8 cellular contexts compared by ENCODE assay signal in the genomic region with DNA sequence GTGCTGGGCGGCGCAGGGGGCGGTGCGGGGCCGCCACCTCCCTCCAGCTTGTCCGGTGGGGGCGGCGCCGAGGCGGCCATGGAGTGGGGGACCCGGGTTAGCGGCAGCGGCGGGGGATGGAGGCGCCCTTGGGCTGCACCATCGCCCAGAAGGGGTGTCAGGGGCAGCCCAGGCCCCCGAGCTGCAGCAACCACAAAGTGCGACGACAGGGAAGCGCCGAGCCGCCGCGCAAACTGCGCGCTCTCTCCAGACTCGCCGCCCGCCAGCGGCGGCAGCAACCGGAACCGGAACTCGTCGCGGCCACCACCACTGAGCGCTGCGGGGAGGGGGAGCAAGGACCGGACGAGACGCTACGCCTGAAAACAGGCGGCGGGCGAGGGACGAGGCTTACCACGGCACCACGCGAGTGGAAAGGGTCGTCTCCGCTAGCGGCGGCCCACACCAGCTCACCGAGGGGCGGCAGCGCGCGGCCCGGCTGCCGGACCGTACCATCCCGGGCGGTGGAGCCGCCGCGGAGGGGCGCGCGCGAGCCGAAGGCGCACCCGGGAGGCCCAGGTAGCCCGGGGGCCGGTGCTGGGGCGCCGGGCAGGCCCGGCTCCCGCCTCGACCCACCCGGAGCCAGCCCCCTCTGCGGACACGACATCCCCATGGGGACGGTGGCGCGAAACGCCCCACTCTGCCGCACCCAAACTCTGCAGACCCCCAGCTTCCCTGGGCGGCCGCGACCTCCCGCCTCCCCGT. TPM values are rescaled to one million over a fixed set of nuclear protein-coding genes. Genes with fewer than 3 reads are reported as not detected.
A peak's percentile ranks its signal among the peaks of the same experiment; 100 is the strongest.
DNase-seq lines count a peak whose midpoint lies in the region; ATAC-seq and TF ChIP-seq lines count a peak whose summit lies in the region.

A gene with protein sequence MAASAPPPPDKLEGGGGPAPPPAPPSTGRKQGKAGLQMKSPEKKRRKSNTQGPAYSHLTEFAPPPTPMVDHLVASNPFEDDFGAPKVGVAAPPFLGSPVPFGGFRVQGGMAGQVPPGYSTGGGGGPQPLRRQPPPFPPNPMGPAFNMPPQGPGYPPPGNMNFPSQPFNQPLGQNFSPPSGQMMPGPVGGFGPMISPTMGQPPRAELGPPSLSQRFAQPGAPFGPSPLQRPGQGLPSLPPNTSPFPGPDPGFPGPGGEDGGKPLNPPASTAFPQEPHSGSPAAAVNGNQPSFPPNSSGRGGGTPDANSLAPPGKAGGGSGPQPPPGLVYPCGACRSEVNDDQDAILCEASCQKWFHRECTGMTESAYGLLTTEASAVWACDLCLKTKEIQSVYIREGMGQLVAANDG (minus strand): TSS at position 286 of the 741 bp plus-strand sequence. CDS start 206 bp downstream, at position 80.

- ATAC-seq in GM18505 (IDR thresholded peaks at IDR 0.05; ENCODE audit: unreplicated experiment) (peak; percentile 72), HG02970 (IDR thresholded peaks at IDR 0.05; ENCODE audit: low FRiP score, unreplicated experiment) (peak; percentile 74)

- TF ChIP-seq CTCF in 22Rv1 (IDR thresholded peaks at IDR 0.05) (peak; percentile 97), VCaP (conservative IDR thresholded peaks at IDR 0.05) (peak; percentile 99), breast epithelium (IDR thresholded peaks at IDR 0.05) (peak in 1 of 3 donors; percentile 66), spleen (IDR thresholded peaks at IDR 0.05 in 8 of 11, conservative IDR thresholded peaks at IDR 0.05 in 3 of 11) (peak; percentile 33 to 80 (median 69))

- H3K4me1 ChIP-seq in breast epithelium, result peaks cover 0 to 18% of the 10 kb centered on the region in 2 donors
- H3K4me1 ChIP-seq in spleen, result peaks cover 25 to 95% (median 58%) of the 10 kb centered on the region in 6 donors

- WGBS in spleen, 5 donors, result 0 to 2% (median 0%) methylated on average over 18 to 93 of the region's 93 CpGs

- H3K4me3 ChIP-seq in breast epithelium (peak within 1 kb of the TSS; percentile 87 to 91 (median 90)), spleen (peak within 1 kb of the TSS; percentile 80 to 97 (median 88))

- TF ChIP-seq POLR2A in GM18505 (IDR thresholded peaks at IDR 0.05; ENCODE audit: borderline replicate concordance, extremely low read depth, insufficient read depth, insufficient read length) (peak; percentile 92), breast epithelium (IDR thresholded peaks at IDR 0.05) (peak; percentile 32), spleen (IDR thresholded peaks at IDR 0.05) (peak in 2 of 3 donors; percentile 59 to 81)

- H3K36me3 ChIP-seq in breast epithelium, result no peaks in the 10 kb centered on the region
- H3K36me3 ChIP-seq in spleen, result peaks cover 0 to 64% (median 56%) of the 10 kb centered on the region in 6 donors

- intact Hi-C loops in breast epithelium (cut with DNase I; ENCODE audit: low total_unique reads) (loop anchor here (1.0 to 10.0 kb wide), 2 partner anchors 38 to 723 kb away; a partner anchor contains a TSS), spleen (cut with DNase I; ENCODE audit: low total_unique reads) (loop anchor here (5.0 kb wide), 1 partner anchor 41 kb away; a partner anchor contains a TSS)

- no peaks in the 10 kb centered on the region for H3K27me3 ChIP-seq in breast epithelium
- H3K27me3 ChIP-seq in spleen (replicated peaks in 1 of 7), result no peaks in the 10 kb centered on the region

- H3K27ac ChIP-seq in 22Rv1 (peak within 1 kb of the TSS; percentile 97), VCaP (peak within 1 kb of the TSS; percentile 100), breast epithelium (peak within 1 kb of the TSS; percentile 97 to 100), spleen (peak within 1 kb of the TSS; percentile 85 to 99 (median 98))

- no peaks in the 10 kb centered on the region for H3K9me3 ChIP-seq in breast epithelium
- no peaks in the 10 kb centered on the region for H3K9me3 ChIP-seq in spleen

- DNase-seq in NCI-H2107 treated with DMSO at 0.1 percent for 48 hours (lab: John Stamatoyannopoulos, UW; ENCODE audit: unreplicated experiment), result peak; percentile 34
- DNase-seq in breast epithelium (ENCODE audit: low spot score in 2 of 2), result peak; percentile 70 to 78
- peak; percentile 74 for DNase-seq in iPS-NIHi7 (ENCODE audit: extremely low spot score)
- peak; percentile 96 for DNase-seq in spleen

RNA-seq across cellular contexts. Expression of the gene that starts here (rescaled TPM):
- total RNA-seq in breast epithelium (10 to 100 TPM; 14.6 to 26.2 (median 20.3) TPM), spleen (10 to 100 TPM; 28.4 to 36.6 (median 35.5) TPM)
- polyA plus RNA-seq in spleen, result 10 to 100 TPM; 19.8 to 35.7 (median 19.9) TPM

Comparison
In these comparisons a context has a peak if more than half of its experiments do, and no peak if none do; other contexts are left out.
1. Peak in every context shown above with its lines: DNase-seq, ATAC-seq, H3K4me3 ChIP-seq and H3K27ac ChIP-seq.
2. POLR2A ChIP-seq: peak in every context shown above with its lines; median percentile 92 in GM18505; 70 in spleen; 32 in breast epithelium.
3. DNase-seq: peak in every context shown above with its lines; median percentile 96 in spleen; 74 in breast epithelium; 74 in iPS-NIHi7; 34 in NCI-H2107 treated with DMSO at 0.1 percent for 48 hours.